8 cellular contexts compared by ENCODE assay signal in genomic region chr2:43086451-43087221, GRCh38.
DNase-seq lines count a peak whose midpoint lies in the region; ATAC-seq and TF ChIP-seq lines count a peak whose summit lies in the region.

No MANE protein-coding gene starts in this region.

- peaks cover 7 to 9% of the 10 kb centered on the region in 2 donors for H3K9me3 ChIP-seq in breast epithelium
- H3K9me3 ChIP-seq in smooth muscle cell (replicated peaks; ENCODE audit: low read depth) = no peaks in the 10 kb centered on the region
- H3K9me3 ChIP-seq in T-helper 17 cell (ENCODE audit: control insufficient read depth, low read length, poor library complexity, severe bottlenecking) = no peaks in the 10 kb centered on the region

- H2AFZ ChIP-seq in smooth muscle cell (ENCODE audit: low read depth) = no peak overlapping the region

- H4K20me1 ChIP-seq in smooth muscle cell (ENCODE audit: low read depth) = no peaks in the 10 kb centered on the region

- no peak for TF ChIP-seq POLR2A in breast epithelium (IDR thresholded peaks at IDR 0.05)

- peak overlapping the region; percentile 93 to 99 for H3K27ac ChIP-seq in breast epithelium
- H3K27ac ChIP-seq in smooth muscle cell (ENCODE audit: low read depth) = peak overlapping the region; percentile 94

- no peaks in the 10 kb centered on the region for H3K36me3 ChIP-seq in breast epithelium
- H3K36me3 ChIP-seq in smooth muscle cell (ENCODE audit: low read depth) = no peaks in the 10 kb centered on the region

- H3K4me3 ChIP-seq in breast epithelium = peak overlapping the region in 1 of 3 donors; percentile 31
- no peak overlapping the region for H3K4me3 ChIP-seq in smooth muscle cell

- H3K27me3 Mint-ChIP-seq in activated T-helper 1 cell treated with anti-CD3 and anti-CD28 coated beads, Interleukin-12 subunit alpha, Interleukin-12 subunit beta, Interleukin-2, Interleukin-4 antibody, amounts not matched to agents 30 ng/mL and 10 ng/mL and 1 ng/mL, durations not matched to agents 14 hours and 24 hours and 36 hours (ENCODE audit: insufficient read depth) = peaks cover 4% of the 10 kb centered on the region
- no peaks in the 10 kb centered on the region for H3K27me3 Mint-ChIP-seq in activated T-cell treated with anti-CD3 and anti-CD28 coated beads, Interleukin-2, amount 50 U/mL, for 72 hours (ENCODE audit: low read depth)
- no peaks in the 10 kb centered on the region for H3K27me3 Mint-ChIP-seq in T-helper 17 cell

- H3K4me1 Mint-ChIP-seq in activated T-helper 1 cell treated with anti-CD3 and anti-CD28 coated beads, Interleukin-12 subunit alpha, Interleukin-12 subunit beta, Interleukin-2, Interleukin-4 antibody, amounts not matched to agents 30 ng/mL and 10 ng/mL and 1 ng/mL, durations not matched to agents 14 hours and 24 hours and 36 hours (ENCODE audit: low read depth) = no peaks in the 10 kb centered on the region
- H3K4me1 Mint-ChIP-seq in activated T-cell treated with anti-CD3 and anti-CD28 coated beads, Interleukin-2, amount 50 U/mL, for 72 hours (ENCODE audit: low read depth) = no peaks in the 10 kb centered on the region
- H3K4me1 Mint-ChIP-seq in T-helper 17 cell = peaks cover 4% of the 10 kb centered on the region

- intact Hi-C loops in breast epithelium (cut with DNase I; ENCODE audit: low total_unique reads) = loop anchor here (10.0 kb wide), 1 partner anchor 52 kb away; no protein-coding TSS in a partner anchor
- intact Hi-C loops in activated T-helper 1 cell treated with anti-CD3 and anti-CD28 coated beads, Interleukin-12 subunit alpha, Interleukin-12 subunit beta, Interleukin-2, Interleukin-4 antibody, amounts not matched to agents 30 ng/mL and 10 ng/mL and 1 ng/mL, durations not matched to agents 14 hours and 24 hours and 36 hours (cut with micrococcal nuclease) = no loop called here

- peaks cover 37 to 41% of the 10 kb centered on the region in 2 donors for H3K4me1 ChIP-seq in breast epithelium
- peaks cover 59% of the 10 kb centered on the region for H3K4me1 ChIP-seq in smooth muscle cell (ENCODE audit: low read depth)

- H3K27me3 ChIP-seq in breast epithelium = no peaks in the 10 kb centered on the region
- H3K27me3 ChIP-seq in smooth muscle cell (ENCODE audit: low read depth) = no peaks in the 10 kb centered on the region

- TF ChIP-seq CTCF in breast epithelium (IDR thresholded peaks at IDR 0.05) (no peak), smooth muscle cell (IDR thresholded peaks at IDR 0.05; ENCODE audit: borderline replicate concordance, insufficient read depth, poor library complexity, severe bottlenecking) (no peak)

- no peaks in the 10 kb centered on the region for H3K36me3 Mint-ChIP-seq in activated T-helper 1 cell treated with anti-CD3 and anti-CD28 coated beads, Interleukin-12 subunit alpha, Interleukin-12 subunit beta, Interleukin-2, Interleukin-4 antibody, amounts not matched to agents 30 ng/mL and 10 ng/mL and 1 ng/mL, durations not matched to agents 14 hours and 24 hours and 36 hours (ENCODE audit: low read depth)
- H3K36me3 Mint-ChIP-seq in activated T-cell treated with anti-CD3 and anti-CD28 coated beads, Interleukin-2, amount 50 U/mL, for 72 hours (ENCODE audit: insufficient read depth in 2 of 2) = peaks cover 2 to 13% of the 10 kb centered on the region in 2 donors
- no peaks in the 10 kb centered on the region for H3K36me3 Mint-ChIP-seq in T-helper 17 cell (ENCODE audit: low read depth)

- peaks cover 37% of the 10 kb centered on the region for H3F3A ChIP-seq in smooth muscle cell (ENCODE audit: low read depth)

- no peaks in the 10 kb centered on the region for H3K79me2 ChIP-seq in smooth muscle cell (ENCODE audit: low read depth)

- no peak for ATAC-seq in activated T-cell treated with anti-CD3 and anti-CD28 coated beads, Interleukin-2, amount 50 U/mL, for 72 hours (replicated peaks in 1 of 2)
- no peak for ATAC-seq in T-helper 17 cell

- 22% methylated on average over 14 of the region's 14 CpGs for WGBS in smooth muscle cell (ENCODE audit: low lambda C conversion rate)

- no peak overlapping the region for H3K27ac Mint-ChIP-seq in activated T-helper 1 cell treated with anti-CD3 and anti-CD28 coated beads, Interleukin-12 subunit alpha, Interleukin-12 subunit beta, Interleukin-2, Interleukin-4 antibody, amounts not matched to agents 30 ng/mL and 10 ng/mL and 1 ng/mL, durations not matched to agents 14 hours and 24 hours and 36 hours
- no peak overlapping the region for H3K27ac Mint-ChIP-seq in activated T-cell treated with anti-CD3 and anti-CD28 coated beads, Interleukin-2, amount 50 U/mL, for 72 hours
- H3K27ac Mint-ChIP-seq in T-helper 17 cell = no peak overlapping the region

- H3K9ac ChIP-seq in smooth muscle cell (ENCODE audit: low read depth) = peak overlapping the region; percentile 61

- H3K4me2 ChIP-seq in smooth muscle cell = peak overlapping the region; percentile 73

- peak; percentile 96 for DNase-seq in H4 (ENCODE audit: low spot score)
- peak in 1 of 2 donors; percentile 93 for DNase-seq in breast epithelium (ENCODE audit: low spot score in 2 of 2)
- DNase-seq in islet precursor cell = peak; percentile 97
- DNase-seq in smooth muscle cell (lab: John Stamatoyannopoulos, UW; ENCODE audit: unreplicated experiment) = no peak
- no peak for DNase-seq in activated T-helper 1 cell treated with anti-CD3 and anti-CD28 coated beads, Interleukin-12 subunit alpha, Interleukin-12 subunit beta, Interleukin-2, Interleukin-4 antibody, amounts not matched to agents 30 ng/mL and 10 ng/mL and 1 ng/mL, durations not matched to agents 14 hours and 24 hours and 36 hours (ENCODE audit: low spot score)
- DNase-seq in NCI-H2171 treated with DMSO at 0.1 percent for 48 hours (lab: John Stamatoyannopoulos, UW) = no peak
- DNase-seq in activated T-cell treated with anti-CD3 and anti-CD28 coated beads, Interleukin-2, amount 50 U/mL, for 72 hours = no peak
- no peak for DNase-seq in T-helper 17 cell

- peaks cover 4% of the 10 kb centered on the region for H3K9me3 Mint-ChIP-seq in activated T-helper 1 cell treated with anti-CD3 and anti-CD28 coated beads, Interleukin-12 subunit alpha, Interleukin-12 subunit beta, Interleukin-2, Interleukin-4 antibody, amounts not matched to agents 30 ng/mL and 10 ng/mL and 1 ng/mL, durations not matched to agents 14 hours and 24 hours and 36 hours
- H3K9me3 Mint-ChIP-seq in activated T-cell treated with anti-CD3 and anti-CD28 coated beads, Interleukin-2, amount 50 U/mL, for 72 hours = peaks cover 5 to 7% of the 10 kb centered on the region in 2 donors

- no peak overlapping the region for H3K4me3 Mint-ChIP-seq in activated T-helper 1 cell treated with anti-CD3 and anti-CD28 coated beads, Interleukin-12 subunit alpha, Interleukin-12 subunit beta, Interleukin-2, Interleukin-4 antibody, amounts not matched to agents 30 ng/mL and 10 ng/mL and 1 ng/mL, durations not matched to agents 14 hours and 24 hours and 36 hours
- H3K4me3 Mint-ChIP-seq in activated T-cell treated with anti-CD3 and anti-CD28 coated beads, Interleukin-2, amount 50 U/mL, for 72 hours = no peak overlapping the region
- H3K4me3 Mint-ChIP-seq in T-helper 17 cell = no peak overlapping the region

Comparison
In these comparisons a context has a peak if more than half of its experiments do, and no peak if none do; other contexts are left out.
1. DNase-seq: peak in H4 (single experiment) and islet precursor cell (single experiment); none in smooth muscle cell (single experiment), activated T-helper 1 cell treated with anti-CD3 and anti-CD28 coated beads, Interleukin-12 subunit alpha, Interleukin-12 subunit beta, Interleukin-2, Interleukin-4 antibody, amounts not matched to agents 30 ng/mL and 10 ng/mL and 1 ng/mL, durations not matched to agents 14 hours and 24 hours and 36 hours (single experiment), NCI-H2171 treated with DMSO at 0.1 percent for 48 hours (single experiment), activated T-cell treated with anti-CD3 and anti-CD28 coated beads, Interleukin-2, amount 50 U/mL, for 72 hours (0 of 2) and T-helper 17 cell (0 of 3).